Comparison of ENCODE assay signal across 32 cellular contexts in the genomic region with DNA sequence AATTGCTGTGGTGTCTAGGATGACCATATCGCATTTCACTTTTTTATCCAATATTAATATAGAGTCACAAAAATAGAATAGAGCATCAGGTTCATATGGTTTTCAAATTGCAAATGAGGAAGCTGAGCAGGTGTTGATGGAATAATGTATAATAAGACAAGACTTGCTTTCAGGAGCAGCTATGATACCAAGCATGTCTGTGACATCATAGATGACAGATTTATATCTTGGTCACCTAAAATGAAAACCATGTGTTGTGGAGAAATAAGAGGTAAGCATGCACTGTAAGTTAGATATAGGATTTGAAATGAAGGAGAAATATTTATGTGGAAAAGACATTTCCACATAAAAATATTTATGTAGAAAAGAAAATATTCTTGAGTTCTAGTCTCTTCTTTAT. TPM values are rescaled to one million over a fixed set of nuclear protein-coding genes. Genes with fewer than 3 reads are reported as not detected.
"Had no signal": no experiment of that assay in that cellular context is flagged by ENCODE, and none has a peak within 500 bp of the region (broad histone marks: within the 10 kb centered on the region; RNA-seq: fewer than 3 reads in every experiment).

No MANE protein-coding gene starts in this region.

- FAIRE-seq: astrocyte, bronchial epithelial cell had no signal

- H3K27me3 ChIP-seq: brain microvascular endothelial cell, gastrocnemius medialis had no signal

- ATAC-seq: activated CD4-positive, CD25-positive, alpha-beta regulatory T cell treated with anti-CD3 and anti-CD28 coated beads, Interleukin-2, amount 50 U/mL, for 24 hours; activated CD8-positive, alpha-beta T cell treated with anti-CD3 and anti-CD28 coated beads for 36 hours; activated T-cell treated with anti-CD3 and anti-CD28 coated beads, Interleukin-2, amount 50 U/mL, for 4 hours; activated T-helper 17 cell treated with anti-CD3 and anti-CD28 coated beads, Interleukin-2, amount 50 U/mL, for 72 hours; effector memory CD8-positive, alpha-beta T cell; foreskin keratinocyte; gastrocnemius medialis; heart left ventricle; T-helper 17 cell had no signal

- H3K4me1 ChIP-seq: esophagus muscularis mucosa, foreskin keratinocyte, heart left ventricle had no signal

- H3K4me3 ChIP-seq: coronary artery, esophagus muscularis mucosa, gastrocnemius medialis, heart left ventricle had no signal

- DNase-seq: activated B cell treated with CpG ODN at 0.5 μM for 24 hours; activated CD4-positive, alpha-beta T cell treated with anti-CD3 and anti-CD28 coated beads for 48 hours; activated CD4-positive, alpha-beta T cell treated with anti-CD3 and anti-CD28 coated beads, Interleukin-2, amount 50 U/mL, for 1 hour; activated CD4-positive, alpha-beta T cell treated with anti-CD3 and anti-CD28 coated beads, Interleukin-2, amount 50 U/mL, for 48 hours; activated CD8-positive, alpha-beta memory T cell treated with anti-CD3 and anti-CD28 coated beads for 24 hours; activated CD8-positive, alpha-beta T cell treated with anti-CD3 and anti-CD28 coated beads for 36 hours; activated effector memory CD4-positive, alpha-beta T cell treated with Interleukin-2 at 50 U/mL for 16 hours; activated gamma-delta T cell treated with Interleukin-2 at 50 U/mL for 16 hours; activated naive CD4-positive, alpha-beta T cell treated with anti-CD3 and anti-CD28 coated beads, Interleukin-2, amount 50 U/mL, for 16 hours; activated naive CD4-positive, alpha-beta T cell treated with Interleukin-2 at 50 U/mL for 16 hours; activated T-cell treated with anti-CD3 and anti-CD28 coated beads, Interleukin-2, amount 50 U/mL, for 4 hours; amniotic stem cell; anterior cingulate cortex; brain microvascular endothelial cell; effector CD4-positive, alpha-beta T cell; effector memory CD8-positive, alpha-beta T cell; erythroblast; foreskin keratinocyte; gastrocnemius medialis; glutamatergic neuron; heart left ventricle; T-helper 17 cell; T1000; WERI-Rb-1 had no signal

- H3K36me3 ChIP-seq: brain microvascular endothelial cell, esophagus muscularis mucosa, gastrocnemius medialis, heart left ventricle, WERI-Rb-1 had no signal

- H3K9me3 ChIP-seq: esophagus muscularis mucosa, gastrocnemius medialis, heart left ventricle had no signal

- H3K27ac ChIP-seq: brain microvascular endothelial cell, coronary artery, esophagus muscularis mucosa, foreskin keratinocyte, gastrocnemius medialis, heart left ventricle, WERI-Rb-1 had no signal

RNA-seq across cellular contexts. Expression of a gene that starts 8.6 kb away (rescaled TPM):
- total RNA-seq: bronchial epithelial cell, cardiac septum, cerebellum, gastrocnemius medialis, heart left ventricle, T-helper 17 cell had no signal
